17 cellular contexts compared by ENCODE assay signal in genomic region chr1:227586733-227587132, GRCh38.
"Had no signal": no experiment of that assay in that cellular context is flagged by ENCODE, and none has a peak within 500 bp of the region (broad histone marks: within the 10 kb centered on the region; RNA-seq: fewer than 3 reads in every experiment).

No MANE protein-coding gene starts in this region.

- H3K4me1 ChIP-seq: foreskin keratinocyte, left lung, lower lobe of right lung, pancreas had no signal

- H3K27ac Mint-ChIP-seq: dendritic cell treated with granulocyte-macrophage colony-stimulating factor and Interleukin-4, amounts not matched to agents 40 ng/mL and 50 ng/mL, for 4 days; progenitor cell of endocrine pancreas had no signal

- H3K27me3 ChIP-seq: foreskin keratinocyte, left lung, pancreas had no signal

- H3K4me3 Mint-ChIP-seq: dendritic cell treated with granulocyte-macrophage colony-stimulating factor and Interleukin-4, amounts not matched to agents 40 ng/mL and 50 ng/mL, for 4 days; immature natural killer cell; naive thymus-derived CD4-positive, alpha-beta T cell; neural crest cell had no signal

- DNase-seq: cerebellar nuclear complex; foreskin keratinocyte; immature natural killer cell; left lung; lower lobe of right lung; mesenchymal stem cell; naive thymus-derived CD4-positive, alpha-beta T cell; nucleus accumbens; pancreas; right cardiac atrium; small intestine; stimulated activated CD4-positive, alpha-beta T cell treated with anti-CD3 and anti-CD28 coated beads, Interleukin-2, amount 100 ng/mL, for 48 hours; stimulated activated naive CD4-positive, alpha-beta T cell treated with Interleukin-2 at 50 U/mL for 16 hours; trophoblast cell had no signal

- H3K36me3 ChIP-seq: lower lobe of right lung, pancreas had no signal

- H3K4me3 ChIP-seq: left lung, lower lobe of right lung, pancreas had no signal

- H3K27me3 Mint-ChIP-seq: dendritic cell treated with granulocyte-macrophage colony-stimulating factor and Interleukin-4, amounts not matched to agents 40 ng/mL and 50 ng/mL, for 4 days; naive thymus-derived CD4-positive, alpha-beta T cell; progenitor cell of endocrine pancreas had no signal

- H3K9me3 ChIP-seq: pancreas had no signal

- H3K4me1 Mint-ChIP-seq: neural crest cell had no signal

- H3K27ac ChIP-seq: foreskin keratinocyte, left lung, lower lobe of right lung, pancreas had no signal

- ATAC-seq: foreskin keratinocyte; left lung; lower lobe of right lung; naive thymus-derived CD4-positive, alpha-beta T cell; pancreas; right cardiac atrium had no signal
